ENCODE assay signal across 1 cellular context in the genomic region with DNA sequence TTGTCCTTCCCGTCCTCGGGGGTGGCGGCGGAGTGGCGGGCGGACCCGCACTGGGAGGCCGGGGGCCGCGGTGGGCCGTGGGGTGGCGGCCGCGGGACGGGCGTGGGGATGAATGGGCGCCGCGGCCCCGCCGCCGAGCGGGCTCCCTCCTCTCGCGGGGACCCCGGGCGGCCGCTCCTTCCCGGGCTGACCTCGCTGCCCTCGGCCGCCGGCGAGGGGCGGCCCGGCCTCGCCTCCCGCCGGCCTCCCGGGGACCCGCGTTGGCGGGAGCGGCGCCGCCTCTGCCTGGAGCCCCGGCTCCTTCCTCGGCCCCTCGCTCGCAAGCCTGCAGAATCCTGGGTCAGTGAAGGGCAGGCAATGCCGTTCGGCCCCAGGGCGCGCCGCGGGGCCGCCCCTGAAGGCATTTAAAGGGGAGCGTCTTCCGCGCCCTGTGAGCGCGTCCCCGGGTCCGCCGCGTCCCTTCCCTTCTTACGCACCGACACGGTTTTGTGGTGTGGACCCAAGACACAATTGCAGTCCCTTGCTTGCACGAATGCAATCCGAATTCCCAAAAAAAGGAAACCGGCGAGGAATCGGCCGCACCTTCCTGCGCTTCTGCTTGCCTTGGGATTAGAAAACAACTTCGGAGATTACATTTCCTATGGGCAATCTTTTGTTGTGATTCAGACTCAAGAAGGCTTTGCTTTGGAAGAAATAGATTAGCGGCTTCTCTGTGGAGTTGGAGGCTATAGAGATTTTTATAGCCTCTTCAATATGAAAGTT.
TF ChIP-seq lines count a peak whose summit lies in the region.

No MANE protein-coding gene starts in this region.

TF ChIP-seq in A549, 52 proteins besides CTCF, POLR2A, EP300 and RAD21 (continued from another document):
- TF ChIP-seq, protein P1, sequence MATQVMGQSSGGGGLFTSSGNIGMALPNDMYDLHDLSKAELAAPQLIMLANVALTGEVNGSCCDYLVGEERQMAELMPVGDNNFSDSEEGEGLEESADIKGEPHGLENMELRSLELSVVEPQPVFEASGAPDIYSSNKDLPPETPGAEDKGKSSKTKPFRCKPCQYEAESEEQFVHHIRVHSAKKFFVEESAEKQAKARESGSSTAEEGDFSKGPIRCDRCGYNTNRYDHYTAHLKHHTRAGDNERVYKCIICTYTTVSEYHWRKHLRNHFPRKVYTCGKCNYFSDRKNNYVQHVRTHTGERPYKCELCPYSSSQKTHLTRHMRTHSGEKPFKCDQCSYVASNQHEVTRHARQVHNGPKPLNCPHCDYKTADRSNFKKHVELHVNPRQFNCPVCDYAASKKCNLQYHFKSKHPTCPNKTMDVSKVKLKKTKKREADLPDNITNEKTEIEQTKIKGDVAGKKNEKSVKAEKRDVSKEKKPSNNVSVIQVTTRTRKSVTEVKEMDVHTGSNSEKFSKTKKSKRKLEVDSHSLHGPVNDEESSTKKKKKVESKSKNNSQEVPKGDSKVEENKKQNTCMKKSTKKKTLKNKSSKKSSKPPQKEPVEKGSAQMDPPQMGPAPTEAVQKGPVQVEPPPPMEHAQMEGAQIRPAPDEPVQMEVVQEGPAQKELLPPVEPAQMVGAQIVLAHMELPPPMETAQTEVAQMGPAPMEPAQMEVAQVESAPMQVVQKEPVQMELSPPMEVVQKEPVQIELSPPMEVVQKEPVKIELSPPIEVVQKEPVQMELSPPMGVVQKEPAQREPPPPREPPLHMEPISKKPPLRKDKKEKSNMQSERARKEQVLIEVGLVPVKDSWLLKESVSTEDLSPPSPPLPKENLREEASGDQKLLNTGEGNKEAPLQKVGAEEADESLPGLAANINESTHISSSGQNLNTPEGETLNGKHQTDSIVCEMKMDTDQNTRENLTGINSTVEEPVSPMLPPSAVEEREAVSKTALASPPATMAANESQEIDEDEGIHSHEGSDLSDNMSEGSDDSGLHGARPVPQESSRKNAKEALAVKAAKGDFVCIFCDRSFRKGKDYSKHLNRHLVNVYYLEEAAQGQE (IDR thresholded peaks at IDR 0.05): no peak
- TF ChIP-seq EHMT2 (IDR thresholded peaks at IDR 0.05; ENCODE audit: low read depth): no peak
- TF ChIP-seq CBX2 (IDR thresholded peaks at IDR 0.05; ENCODE audit: borderline replicate concordance, low read depth): no peak
- TF ChIP-seq, protein P2, sequence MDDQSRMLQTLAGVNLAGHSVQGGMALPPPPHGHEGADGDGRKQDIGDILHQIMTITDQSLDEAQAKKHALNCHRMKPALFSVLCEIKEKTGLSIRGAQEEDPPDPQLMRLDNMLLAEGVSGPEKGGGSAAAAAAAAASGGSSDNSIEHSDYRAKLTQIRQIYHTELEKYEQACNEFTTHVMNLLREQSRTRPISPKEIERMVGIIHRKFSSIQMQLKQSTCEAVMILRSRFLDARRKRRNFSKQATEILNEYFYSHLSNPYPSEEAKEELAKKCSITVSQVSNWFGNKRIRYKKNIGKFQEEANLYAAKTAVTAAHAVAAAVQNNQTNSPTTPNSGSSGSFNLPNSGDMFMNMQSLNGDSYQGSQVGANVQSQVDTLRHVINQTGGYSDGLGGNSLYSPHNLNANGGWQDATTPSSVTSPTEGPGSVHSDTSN (IDR thresholded peaks at IDR 0.05): no peak
- TF ChIP-seq, protein P3, sequence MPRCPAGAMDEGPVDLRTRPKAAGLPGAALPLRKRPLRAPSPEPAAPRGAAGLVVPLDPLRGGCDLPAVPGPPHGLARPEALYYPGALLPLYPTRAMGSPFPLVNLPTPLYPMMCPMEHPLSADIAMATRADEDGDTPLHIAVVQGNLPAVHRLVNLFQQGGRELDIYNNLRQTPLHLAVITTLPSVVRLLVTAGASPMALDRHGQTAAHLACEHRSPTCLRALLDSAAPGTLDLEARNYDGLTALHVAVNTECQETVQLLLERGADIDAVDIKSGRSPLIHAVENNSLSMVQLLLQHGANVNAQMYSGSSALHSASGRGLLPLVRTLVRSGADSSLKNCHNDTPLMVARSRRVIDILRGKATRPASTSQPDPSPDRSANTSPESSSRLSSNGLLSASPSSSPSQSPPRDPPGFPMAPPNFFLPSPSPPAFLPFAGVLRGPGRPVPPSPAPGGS (IDR thresholded peaks at IDR 0.05): no peak
- no peak for TF ChIP-seq MYC (IDR thresholded peaks at IDR 0.05; ENCODE audit: borderline replicate concordance, low read length)
- no peak for TF ChIP-seq HOXA7 (CRISPR knock-in tag; IDR thresholded peaks at IDR 0.05)
